5 cellular contexts compared by ENCODE assay signal in genomic region chr22:32088121-32088520, GRCh38. TPM values are rescaled to one million over a fixed set of nuclear protein-coding genes. Genes with fewer than 3 reads are reported as not detected.
"Had no signal": no experiment of that assay in that cellular context is flagged by ENCODE, and none has a peak within 500 bp of the region (broad histone marks: within the 10 kb centered on the region; RNA-seq: fewer than 3 reads in every experiment).

No MANE protein-coding gene starts in this region.

RNA-seq across cellular contexts. Expression of gene SLC5A1, which starts 45.1 kb away (rescaled TPM):
- total RNA-seq: subcutaneous adipose tissue, temporal lobe, thoracic aorta, thyroid gland, ureter had no signal
